Comparison of ENCODE assay signal across 8 cellular contexts in genomic region chr10:82622478-82622877, GRCh38.
"Had no signal": no experiment of that assay in that cellular context is flagged by ENCODE, and none has a peak within 500 bp of the region (broad histone marks: within the 10 kb centered on the region; RNA-seq: fewer than 3 reads in every experiment).

No MANE protein-coding gene starts in this region.

- H3K4me3 ChIP-seq: GM23338, K562 had no signal

- DNase-seq: H9, HCEC 1CT, IMR-90 had no signal

- ATAC-seq: GM23338, K562 had no signal

- FAIRE-seq: H1, H54, HTR-8/SVneo, K562 had no signal

- H3K4me2 ChIP-seq: GM23338 had no signal
